ENCODE assay signal across 14 cellular contexts in genomic region chr10:122847782-122848604, GRCh38. TPM values are rescaled to one million over a fixed set of nuclear protein-coding genes. Genes with fewer than 3 reads are reported as not detected.
DNase-seq lines count a peak whose midpoint lies in the region; ATAC-seq and TF ChIP-seq lines count a peak whose summit lies in the region.
"Had no signal": no experiment of that assay in that cellular context is flagged by ENCODE, and none has a peak within 500 bp of the region (broad histone marks: within the 10 kb centered on the region; RNA-seq: fewer than 3 reads in every experiment).

No MANE protein-coding gene starts in this region.

- CTCF ChIA-PET in MCF 10A (lab: Yijun Ruan, JAX), result interaction anchor here (0.6 to 1.2 kb wide), 3 partner anchors 12 to 1734 kb away, joined by 3 to 5 read pairs (median 4); no protein-coding TSS in a partner anchor
- CTCF ChIA-PET in mammary epithelial cell (lab: Charles Lee; ENCODE audit: low non-redundant PET), result no interaction called here
- CTCF ChIA-PET in WTC11 (lab: Charles Lee), result no interaction called here

- peaks cover 44% of the 10 kb centered on the region for H3K4me1 Mint-ChIP-seq in MCF 10A (ENCODE audit: insufficient read depth, unreplicated experiment)
- H3K4me1 Mint-ChIP-seq in WTC11, result peaks cover 47% of the 10 kb centered on the region
- H3K4me1 Mint-ChIP-seq in stimulated activated effector memory CD8-positive, alpha-beta T cell treated with anti-CD3 and anti-CD28 coated beads, Interleukin-12 subunit alpha, Interleukin-12 subunit beta, amount 100 ng/mL, for 72 hours, result peaks cover 8% of the 10 kb centered on the region

- no peak overlapping the region for H3K4me3 ChIP-seq in mammary epithelial cell (replicated peaks in 1 of 3; ENCODE audit: insufficient read depth in 1 of 3, low read depth in 2 of 3, low read length in 3 of 3)
- no peak overlapping the region for H3K4me3 ChIP-seq in left lung
- H3K4me3 ChIP-seq: lung, SK-N-MC had no signal

- H3K36me3 Mint-ChIP-seq in MCF 10A (ENCODE audit: insufficient read depth, unreplicated experiment), result peaks cover 13% of the 10 kb centered on the region
- H3K36me3 Mint-ChIP-seq in WTC11, result peaks cover 22% of the 10 kb centered on the region
- peaks cover 56% of the 10 kb centered on the region for H3K36me3 Mint-ChIP-seq in stimulated activated effector memory CD8-positive, alpha-beta T cell treated with anti-CD3 and anti-CD28 coated beads, Interleukin-12 subunit alpha, Interleukin-12 subunit beta, amount 100 ng/mL, for 72 hours

- BruUV-seq in MCF 10A (replicated peaks; lab: Mats Ljungman, UMichigan) (no TSS peak), mammary epithelial cell (replicated peaks; lab: Mats Ljungman, UMichigan) (no TSS peak)

- DNase-seq in MCF 10A (ENCODE audit: unreplicated experiment) (no peak), mammary epithelial cell (no peak), NAMALWA (ENCODE audit: low spot score) (peak; percentile 31), WTC11 (ENCODE audit: low spot score) (no peak), left lung (no peak), GOT3 (lab: John Stamatoyannopoulos, UW) (no peak)
- DNase-seq in stimulated activated effector memory CD8-positive, alpha-beta T cell treated with anti-CD3 and anti-CD28 coated beads, Interleukin-12 subunit alpha, Interleukin-12 subunit beta, amount 100 ng/mL, for 72 hours (ENCODE audit: low spot score in 2 of 2), result no peak
- DNase-seq in activated T-cell treated with anti-CD3 and anti-CD28 coated beads, Interleukin-2, amount 50 U/mL, for 48 hours, result no peak
- DNase-seq: activated CD4-positive, alpha-beta T cell treated with anti-CD3 and anti-CD28 coated beads for 36 hours; activated effector memory CD4-positive, alpha-beta T cell treated with Interleukin-2 at 50 U/mL for 16 hours; hypothalamus; NCI-H526 treated with DMSO at 0.1 percent for 48 hours had no signal

- H3K36me3 ChIP-seq in mammary epithelial cell (ENCODE audit: insufficient read depth, low read length), result peaks cover 2% of the 10 kb centered on the region
- H3K36me3 ChIP-seq in left lung, result peaks cover 0 to 4% of the 10 kb centered on the region in 2 donors

- H2AFZ ChIP-seq in mammary epithelial cell (ENCODE audit: low read depth, low read length), result no peak overlapping the region

- H3K27ac Mint-ChIP-seq in MCF 10A (ENCODE audit: low read depth, unreplicated experiment) (peak overlapping the region; percentile 29), WTC11 (no peak overlapping the region)
- peak overlapping the region; percentile 60 for H3K27ac Mint-ChIP-seq in stimulated activated effector memory CD8-positive, alpha-beta T cell treated with anti-CD3 and anti-CD28 coated beads, Interleukin-12 subunit alpha, Interleukin-12 subunit beta, amount 100 ng/mL, for 72 hours
- H3K27ac Mint-ChIP-seq: activated CD4-positive, alpha-beta T cell treated with anti-CD3 and anti-CD28 coated beads for 36 hours had no signal

- H3K27me3 Mint-ChIP-seq in MCF 10A (ENCODE audit: insufficient read depth, unreplicated experiment) (no peaks in the 10 kb centered on the region), WTC11 (ENCODE audit: low read depth) (no peaks in the 10 kb centered on the region; the same call in 1 of the 2 replicates)
- H3K27me3 Mint-ChIP-seq: activated CD4-positive, alpha-beta T cell treated with anti-CD3 and anti-CD28 coated beads for 36 hours had no signal

- peaks cover 7% of the 10 kb centered on the region for H3K4me1 ChIP-seq in mammary epithelial cell (ENCODE audit: insufficient read depth, low read length)
- H3K4me1 ChIP-seq in left lung, result no peaks in the 10 kb centered on the region

- H3K27me3 ChIP-seq in mammary epithelial cell (ENCODE audit: insufficient read depth, low read length), result no peaks in the 10 kb centered on the region
- H3K27me3 ChIP-seq in left lung, result no peaks in the 10 kb centered on the region

- H3K9me3 Mint-ChIP-seq in MCF 10A (ENCODE audit: unreplicated experiment) (peaks cover 7% of the 10 kb centered on the region), WTC11 (peaks cover 14% of the 10 kb centered on the region)
- peaks cover 2% of the 10 kb centered on the region for H3K9me3 Mint-ChIP-seq in stimulated activated effector memory CD8-positive, alpha-beta T cell treated with anti-CD3 and anti-CD28 coated beads, Interleukin-12 subunit alpha, Interleukin-12 subunit beta, amount 100 ng/mL, for 72 hours

- TF ChIP-seq CTCF in MCF 10A (IDR thresholded peaks at IDR 0.05; ENCODE audit: unreplicated experiment), result no peak
- TF ChIP-seq CTCF in mammary epithelial cell (conservative IDR thresholded peaks at IDR 0.05 in 1 of 2, IDR thresholded peaks at IDR 0.05 in 1 of 2; ENCODE audit: extremely low read depth in 1 of 2, insufficient read depth in 1 of 2, low read depth in 1 of 2, low read length in 2 of 2), result no peak
- no peak for TF ChIP-seq CTCF in WTC11 (IDR thresholded peaks at IDR 0.05)
- TF ChIP-seq CTCF in left lung (IDR thresholded peaks at IDR 0.05), result no peak

- peaks cover 16% of the 10 kb centered on the region for H3K79me2 ChIP-seq in mammary epithelial cell (ENCODE audit: insufficient read depth, low read length)

- ATAC-seq in WTC11 (no peak), left lung (no peak)
- no peak for ATAC-seq in stimulated activated effector memory CD8-positive, alpha-beta T cell treated with anti-CD3 and anti-CD28 coated beads, Interleukin-12 subunit alpha, Interleukin-12 subunit beta, amount 100 ng/mL, for 72 hours
- ATAC-seq: activated CD4-positive, alpha-beta T cell treated with anti-CD3 and anti-CD28 coated beads for 36 hours had no signal

- no peaks in the 10 kb centered on the region for H3K9me3 ChIP-seq in mammary epithelial cell (replicated peaks; ENCODE audit: insufficient read depth, low read length)
- peaks cover 0 to 3% of the 10 kb centered on the region in 2 donors for H3K9me3 ChIP-seq in left lung

- no peak overlapping the region for H3K4me3 Mint-ChIP-seq in MCF 10A (ENCODE audit: unreplicated experiment)
- no peak overlapping the region for H3K4me3 Mint-ChIP-seq in WTC11
- H3K4me3 Mint-ChIP-seq in stimulated activated effector memory CD8-positive, alpha-beta T cell treated with anti-CD3 and anti-CD28 coated beads, Interleukin-12 subunit alpha, Interleukin-12 subunit beta, amount 100 ng/mL, for 72 hours, result no peak overlapping the region
- H3K4me3 Mint-ChIP-seq: activated CD4-positive, alpha-beta T cell treated with anti-CD3 and anti-CD28 coated beads for 36 hours had no signal

- 99% methylated on average over 12 of the region's 12 CpGs for WGBS in mammary epithelial cell (ENCODE audit: low coverage, missing lambda C conversion rate)

- intact Hi-C loops in MCF 10A (cut with micrococcal nuclease), result no loop called here
- intact Hi-C loops in mammary epithelial cell (cut with micrococcal nuclease), result no loop called here
- intact Hi-C loops in left lung (cut with DNase I), result no loop called here

- in situ Hi-C loops in mammary epithelial cell (cut with MboI; ENCODE audit: low sequenced_read_pairs in 2 of 2), result no loop called here

- POLR2A ChIA-PET in MCF 10A (lab: Yijun Ruan, JAX) (no interaction called here), WTC11 (lab: Charles Lee) (interaction anchor here (0.5 kb wide), 1 partner anchor 11 kb away, joined by 3 read pairs; no protein-coding TSS in a partner anchor)

- H3K4me2 ChIP-seq in mammary epithelial cell (ENCODE audit: insufficient read depth, low read depth, low read length), result no peak overlapping the region

- H3K27ac ChIP-seq in mammary epithelial cell (ENCODE audit: insufficient read depth, low read depth, low read length) (no peak overlapping the region), left lung (no peak overlapping the region)
- H3K27ac ChIP-seq: SK-N-MC had no signal

- H3K9ac ChIP-seq in mammary epithelial cell (ENCODE audit: insufficient read depth, low read length), result no peak overlapping the region

- dilution Hi-C loops in mammary epithelial cell (cut with HindIII; ENCODE audit: low sequenced_read_pairs), result no loop called here

- H4K20me1 ChIP-seq in mammary epithelial cell (ENCODE audit: insufficient read depth, low read length), result no peaks in the 10 kb centered on the region

TF ChIP-seq in WTC11, 78 proteins besides CTCF, POLR2A, EP300 and RAD21:
- TF ChIP-seq ZNF121 (CRISPR knock-in tag; IDR thresholded peaks at IDR 0.05), result peak; percentile 86
- TF ChIP-seq NFATC4 (CRISPR knock-in tag; IDR thresholded peaks at IDR 0.05), result no peak
- no peak for TF ChIP-seq E2F1 (CRISPR knock-in tag; IDR thresholded peaks at IDR 0.05)
- TF ChIP-seq ZNF416 (CRISPR knock-in tag; IDR thresholded peaks at IDR 0.05), result no peak
- no peak for TF ChIP-seq CREM (CRISPR knock-in tag; IDR thresholded peaks at IDR 0.05)

RNA-seq across cellular contexts. Expression of gene CUZD1, which starts 2.3 kb away (rescaled TPM):
- total RNA-seq in MCF 10A (2022) (0.91 and 1.1 TPM in 2 replicates), mammary epithelial cell (1 to 10 TPM in 1 of 2 donors, under 1 TPM in 1; 0.50 to 1.3 TPM), WTC11 (2021) (3.5 to 4.4 TPM (median 3.8 TPM) in 3 replicates), left lung (under 1 TPM; 0.73 to 0.76 TPM)
- polyA plus RNA-seq in mammary epithelial cell, result 0.66 TPM
- not detected for polyA minus RNA-seq in mammary epithelial cell

RNA-seq across cellular contexts. Expression of gene FAM24B, which starts 31.4 kb away (rescaled TPM):
- 17.1 and 23.7 TPM in 2 replicates for total RNA-seq in MCF 10A (2022)
- 10 to 100 TPM in 1 of 2 donors, 1 to 10 TPM in 1; 3.8 to 17.1 TPM for total RNA-seq in mammary epithelial cell
- polyA plus RNA-seq in mammary epithelial cell, result 6.5 TPM
- not detected for polyA minus RNA-seq in mammary epithelial cell
- total RNA-seq in WTC11 (2021), result 3.7 to 5.3 TPM (median 4.7 TPM) in 3 replicates
- total RNA-seq in left lung, result 1 to 10 TPM; 3.0 to 4.0 TPM
